24 cellular contexts compared by ENCODE assay signal in genomic region chr2:46202453-46202852, GRCh38.
"Had no signal": no experiment of that assay in that cellular context is flagged by ENCODE, and none has a peak within 500 bp of the region (broad histone marks: within the 10 kb centered on the region; RNA-seq: fewer than 3 reads in every experiment).

No MANE protein-coding gene starts in this region.

- H3K36me3 ChIP-seq: esophagus squamous epithelium, gastroesophageal sphincter, left ventricle myocardium inferior, neutrophil, sigmoid colon, suprapubic skin, thyroid gland, upper lobe of left lung, uterus had no signal

- ATAC-seq: gastroesophageal sphincter; left cardiac atrium; naive thymus-derived CD4-positive, alpha-beta T cell had no signal

- H3K27ac ChIP-seq: dorsolateral prefrontal cortex, esophagus squamous epithelium, gastroesophageal sphincter, left ventricle myocardium inferior, neutrophil, sigmoid colon, skin epidermis, suprapubic skin, thyroid gland, uterus had no signal

- H3K4me3 ChIP-seq: dorsolateral prefrontal cortex, esophagus squamous epithelium, gastroesophageal sphincter, left ventricle myocardium inferior, lung, sigmoid colon, skin epidermis, suprapubic skin, thyroid gland, upper lobe of left lung, uterus had no signal

- H3K4me1 ChIP-seq: gastroesophageal sphincter, sigmoid colon, uterus had no signal

- H3K9me3 Mint-ChIP-seq: immature natural killer cell had no signal

- H3K9me3 ChIP-seq: esophagus squamous epithelium, gastroesophageal sphincter, left ventricle myocardium inferior, neutrophil, sigmoid colon, suprapubic skin, thyroid gland, upper lobe of left lung, uterus had no signal

- H3K27me3 ChIP-seq: dorsolateral prefrontal cortex, esophagus squamous epithelium, gastroesophageal sphincter, neutrophil, sigmoid colon, suprapubic skin, thyroid gland, upper lobe of left lung, uterus had no signal

- DNase-seq: cortex of kidney; dorsolateral prefrontal cortex; effector memory CD4-positive, alpha-beta T cell; esophagus squamous epithelium; foreskin fibroblast; glutamatergic neuron; kidney; left cardiac atrium; left ventricle myocardium inferior; mesendoderm; naive thymus-derived CD4-positive, alpha-beta T cell; posterior cingulate gyrus; sigmoid colon; stimulated activated CD4-positive, alpha-beta T cell treated with anti-CD3 and anti-CD28 coated beads, Interleukin-2, amount 100 ng/mL, for 24 hours; stimulated activated naive CD4-positive, alpha-beta T cell treated with Interleukin-2 at 50 U/mL for 16 hours; thyroid gland; upper lobe of left lung; uterus had no signal
